ENCODE assay signal across 22 cellular contexts in genomic region chr3:132199451-132199850, GRCh38.
"Had no signal": no experiment of that assay in that cellular context is flagged by ENCODE, and none has a peak within 500 bp of the region (broad histone marks: within the 10 kb centered on the region; RNA-seq: fewer than 3 reads in every experiment).

No MANE protein-coding gene starts in this region.

- H3K27ac ChIP-seq: brain microvascular endothelial cell, coronary artery, esophagus muscularis mucosa, foreskin keratinocyte, gastrocnemius medialis had no signal

- H3K4me1 ChIP-seq: esophagus muscularis mucosa, foreskin keratinocyte, gastrocnemius medialis had no signal

- H3K4me3 ChIP-seq: coronary artery, dorsolateral prefrontal cortex, esophagus muscularis mucosa, gastrocnemius medialis had no signal

- H3K27me3 ChIP-seq: brain microvascular endothelial cell, dorsolateral prefrontal cortex, esophagus muscularis mucosa, gastrocnemius medialis had no signal

- DNase-seq: activated CD4-positive, alpha-beta memory T cell treated with anti-CD3 and anti-CD28 coated beads, Interleukin-2, amount 10 ng/mL, durations not matched to agents 7 days and 5 days; activated CD4-positive, alpha-beta T cell treated with anti-CD3 and anti-CD28 coated beads for 1 hour; activated CD4-positive, alpha-beta T cell treated with anti-CD3 and anti-CD28 coated beads for 4 hours; activated CD4-positive, alpha-beta T cell treated with anti-CD3 and anti-CD28 coated beads, Interleukin-2, amount 10 ng/mL, durations not matched to agents 7 days and 5 days; activated CD4-positive, alpha-beta T cell treated with anti-CD3 and anti-CD28 coated beads, Interleukin-2, amount 50 U/mL, for 4 hours; activated effector memory CD4-positive, alpha-beta T cell treated with Interleukin-2 at 50 U/mL for 16 hours; activated gamma-delta T cell treated with Interleukin-2 at 50 U/mL for 16 hours; activated naive CD4-positive, alpha-beta T cell treated with anti-CD3 and anti-CD28 coated beads, Interleukin-2, amount 50 U/mL, for 16 hours; activated naive CD4-positive, alpha-beta T cell treated with Interleukin-2 at 50 U/mL for 16 hours; activated T-cell treated with anti-CD3 and anti-CD28 coated beads, Interleukin-2, amount 50 U/mL, for 4 hours; amniotic stem cell; brain microvascular endothelial cell; dorsolateral prefrontal cortex; effector memory CD4-positive, alpha-beta T cell; endodermal cell; erythroblast; foreskin keratinocyte; gastrocnemius medialis; glutamatergic neuron; T-helper 2 cell had no signal

- H3K36me3 ChIP-seq: brain microvascular endothelial cell, esophagus muscularis mucosa, gastrocnemius medialis had no signal

- H3K9me3 ChIP-seq: esophagus muscularis mucosa, gastrocnemius medialis had no signal
